In genomic region chr1:171655215-171656116, GRCh38 we compare ENCODE assay signal across 1 cellular context.
TF ChIP-seq lines count a peak whose summit lies in the region.

No MANE protein-coding gene starts in this region.

TF ChIP-seq in GM23338, 12 proteins besides CTCF, POLR2A, EP300 and RAD21:
- TF ChIP-seq EZH2 (IDR thresholded peaks at IDR 0.05; ENCODE audit: low read depth, unreplicated experiment) (no peak), STAT1 (IDR thresholded peaks at IDR 0.05; ENCODE audit: unreplicated experiment) (no peak), CREB1 (CRISPR knock-in tag; IDR thresholded peaks at IDR 0.05; ENCODE audit: low read depth) (0 out of 2 replicates have a peak, but pooled peaks have one; percentile 14), POLR2AphosphoS5 (IDR thresholded peaks at IDR 0.05; ENCODE audit: low read depth) (no peak), REST (IDR thresholded peaks at IDR 0.05; ENCODE audit: unreplicated experiment) (no peak), EZH2phosphoT487 (IDR thresholded peaks at IDR 0.05; ENCODE audit: unreplicated experiment) (no peak), ZNF331 (CRISPR knock-in tag; IDR thresholded peaks at IDR 0.05; ENCODE audit: low read depth) (no peak), ZNF114 (CRISPR knock-in tag; IDR thresholded peaks at IDR 0.05) (peak; percentile 83; the same call in 1 of the 2 replicates), ZNF462 (CRISPR knock-in tag; IDR thresholded peaks at IDR 0.05) (no peak), JUNB (IDR thresholded peaks at IDR 0.05; ENCODE audit: unreplicated experiment) (no peak), NANOG (IDR thresholded peaks at IDR 0.05; ENCODE audit: borderline replicate concordance) (no peak), ETS1 (IDR thresholded peaks at IDR 0.05) (no peak)
TF ChIP-seq in GM23338: peak in this region for 2.
